ENCODE assay signal across 1 cellular context in the genomic region with DNA sequence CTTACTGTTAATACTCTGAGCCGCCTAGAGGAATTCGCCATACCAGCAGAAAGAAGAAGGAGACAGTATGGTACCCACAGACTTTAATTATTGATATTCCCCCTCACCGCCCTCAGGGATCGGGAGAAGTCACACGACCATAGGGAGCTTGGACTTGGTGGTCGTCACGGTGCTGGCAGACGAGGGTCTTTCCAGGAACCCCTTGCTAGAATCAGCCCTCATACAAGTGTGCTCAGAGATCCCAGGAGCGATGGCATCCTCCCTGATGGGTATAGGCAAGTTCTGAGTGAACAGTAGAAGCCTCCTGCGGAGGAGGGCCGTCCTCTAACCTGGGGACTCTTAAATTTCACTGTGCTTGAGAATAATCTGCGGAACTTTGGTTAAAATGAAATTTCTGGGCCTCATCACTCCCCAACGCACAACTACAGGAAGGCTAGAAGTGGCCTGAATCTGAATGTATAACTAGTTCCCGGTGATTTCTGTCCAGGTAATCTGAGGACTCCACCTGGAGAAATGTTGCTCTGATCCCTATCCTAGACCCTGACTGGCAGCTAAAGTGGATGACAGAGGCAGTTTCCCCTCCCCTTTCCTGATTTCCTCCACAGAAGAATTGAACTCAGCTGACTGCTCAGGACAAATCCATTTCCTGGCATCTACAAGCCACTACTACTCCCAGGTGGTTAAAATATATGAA.
A peak's percentile ranks its signal among the peaks of the same experiment; 100 is the strongest.
TF ChIP-seq lines count a peak whose summit lies in the region.

No MANE protein-coding gene starts in this region.

TF ChIP-seq in GM23338, 12 proteins besides CTCF, POLR2A, EP300 and RAD21:
- TF ChIP-seq REST (IDR thresholded peaks at IDR 0.05; ENCODE audit: unreplicated experiment) (no peak), EZH2 (IDR thresholded peaks at IDR 0.05; ENCODE audit: low read depth, unreplicated experiment) (peak; percentile 75)
